In genomic region chr11:4187055-4187988, GRCh38 we compare ENCODE assay signal across 8 cellular contexts.
DNase-seq lines count a peak whose midpoint lies in the region; ATAC-seq and TF ChIP-seq lines count a peak whose summit lies in the region.

No MANE protein-coding gene starts in this region.

- H3K9me3 ChIP-seq in colonic mucosa, result no peaks in the 10 kb centered on the region

- peak; percentile 96 for DNase-seq in AG20443 (ENCODE audit: low spot score)
- peak; percentile 74 for DNase-seq in NCI-H446 treated with DMSO at 0.1 percent for 48 hours (lab: John Stamatoyannopoulos, UW)
- DNase-seq in activated CD4-positive, alpha-beta T cell treated with anti-CD3 and anti-CD28 coated beads for 4 hours, result peak; percentile 75 to 85
- peak; percentile 89 for DNase-seq in colonic mucosa
- peak; percentile 85 to 88 for DNase-seq in left colon
- DNase-seq in stimulated activated CD4-positive, alpha-beta T cell treated with anti-CD3 and anti-CD28 coated beads, Interleukin-1b, Interleukin-23, amount 100 ng/mL, for 1 hour (ENCODE audit: low read depth in 2 of 2), result peak; percentile 62 to 88

- peak overlapping the region; percentile 16 to 72 for H3K9ac ChIP-seq in colonic mucosa (ENCODE audit: low read depth in 2 of 2, low read length in 2 of 2)

- H3K36me3 ChIP-seq in colonic mucosa, result no peaks in the 10 kb centered on the region

- peak; percentile 92 for TF ChIP-seq CTCF in colonic mucosa (IDR thresholded peaks at IDR 0.05)

- intact Hi-C loops in colonic mucosa (cut with DNase I) (loop anchor here (2.0 to 10.0 kb wide), 3 partner anchors 197 to 355 kb away; no protein-coding TSS in a partner anchor), left colon (cut with DNase I, micrococcal nuclease) (no loop called here)

- H3K4me1 ChIP-seq in colonic mucosa, result no peaks in the 10 kb centered on the region

- H3K4me3 ChIP-seq in colonic mucosa, result peak overlapping the region; percentile 78

- no peak overlapping the region for H3K27ac ChIP-seq in colonic mucosa

- ATAC-seq in GM19023 (IDR thresholded peaks at IDR 0.05; ENCODE audit: unreplicated experiment) (peak; percentile 93), HG03196 (IDR thresholded peaks at IDR 0.05; ENCODE audit: unreplicated experiment) (peak; percentile 88), left colon (peak; percentile 96)

- no peaks in the 10 kb centered on the region for H3K27me3 ChIP-seq in colonic mucosa
